Comparison of ENCODE assay signal across 8 cellular contexts in the genomic region with DNA sequence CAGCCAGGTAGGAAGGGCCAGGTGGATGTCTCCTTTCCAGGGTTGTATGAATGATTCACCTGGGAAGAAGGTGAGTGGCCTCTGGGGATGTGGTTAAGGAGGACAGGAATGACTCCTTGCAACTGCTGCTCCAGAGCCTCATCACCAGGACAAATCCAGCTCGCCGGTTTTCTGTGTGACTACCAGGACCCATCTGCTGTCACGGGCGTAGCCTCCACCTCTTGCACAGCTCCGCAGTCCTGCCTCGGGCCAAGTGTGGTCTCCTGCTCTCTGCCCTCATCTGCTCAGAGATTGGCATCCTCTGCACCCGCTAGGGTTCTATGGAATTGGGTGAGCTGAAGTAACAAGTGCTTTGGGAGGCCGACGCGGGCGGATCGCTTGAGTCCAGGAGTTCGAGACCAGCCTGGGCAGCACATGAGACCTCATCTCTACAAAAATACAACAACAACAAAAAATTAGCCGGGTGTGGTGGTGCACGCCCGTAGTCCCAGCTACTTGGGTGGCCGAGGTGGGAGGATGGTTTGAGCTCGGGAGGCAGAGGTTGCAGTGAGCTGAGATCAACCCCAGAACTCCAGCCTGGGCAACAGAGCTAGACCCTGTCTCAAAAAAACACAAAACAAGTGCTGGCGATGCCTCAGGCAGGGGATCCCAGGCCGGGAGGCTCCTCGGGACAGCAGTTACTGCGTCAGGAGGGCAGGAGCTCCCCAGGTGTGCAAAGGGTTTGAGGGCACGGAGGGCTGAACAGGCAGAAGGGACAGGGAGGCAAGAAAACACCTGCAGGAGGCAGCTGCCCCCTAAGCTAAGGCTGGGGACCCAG. TPM values are rescaled to one million over a fixed set of nuclear protein-coding genes. Genes with fewer than 3 reads are reported as not detected.
DNase-seq lines count a peak whose midpoint lies in the region; ATAC-seq, FAIRE-seq and TF ChIP-seq lines count a peak whose summit lies in the region.

No MANE protein-coding gene starts in this region.

- peak; percentile 70 for FAIRE-seq in GM12892 (lab: Jason Lieb, UNC)

- TF ChIP-seq EP300 in gastroesophageal sphincter (IDR thresholded peaks at IDR 0.05) (no peak), sigmoid colon (IDR thresholded peaks at IDR 0.05) (no peak)

- TF ChIP-seq CTCF in gastroesophageal sphincter (IDR thresholded peaks at IDR 0.05): no peak
- no peak for TF ChIP-seq CTCF in sigmoid colon (IDR thresholded peaks at IDR 0.05)

- H3K4me1 ChIP-seq in gastroesophageal sphincter (peaks cover 0 to 28% (median 3%) of the 10 kb centered on the region in 3 donors), sigmoid colon (peaks cover 0 to 22% (median 12%) of the 10 kb centered on the region in 4 donors)

- WGBS in gastroesophageal sphincter (ENCODE audit: low coverage in 1 of 2), 2 donors: 73 to 80% methylated on average over 3 to 8 of the region's 23 CpGs
- WGBS in sigmoid colon, 2 donors: 82 to 88% methylated on average over 23 of the region's 23 CpGs

- no peak for ATAC-seq in gastroesophageal sphincter
- ATAC-seq in HG03139 (IDR thresholded peaks at IDR 0.05; ENCODE audit: unreplicated experiment): no peak

- TF ChIP-seq POLR2A in GM12892 (IDR thresholded peaks at IDR 0.05; ENCODE audit: low read depth, low read length) (no peak), gastroesophageal sphincter (IDR thresholded peaks at IDR 0.05) (no peak), sigmoid colon (IDR thresholded peaks at IDR 0.05) (no peak)

- H3K27me3 ChIP-seq in gastroesophageal sphincter: no peaks in the 10 kb centered on the region
- H3K27me3 ChIP-seq in sigmoid colon: no peaks in the 10 kb centered on the region

- H3K4me3 ChIP-seq in gastroesophageal sphincter (peak overlapping the region; percentile 25 to 97), sigmoid colon (peak overlapping the region; percentile 34 to 93 (median 74))

- H3K36me3 ChIP-seq in gastroesophageal sphincter (peaks cover 0 to 6% of the 10 kb centered on the region in 2 donors), sigmoid colon (peaks cover 0 to 5% (median 0%) of the 10 kb centered on the region in 4 donors)

- peak overlapping the region in 3 of 4 donors; percentile 86 to 92 (median 91) for H3K27ac ChIP-seq in gastroesophageal sphincter
- peak overlapping the region; percentile 88 to 95 (median 93) for H3K27ac ChIP-seq in sigmoid colon

- H3K9me3 ChIP-seq in gastroesophageal sphincter: no peaks in the 10 kb centered on the region
- H3K9me3 ChIP-seq in sigmoid colon: no peaks in the 10 kb centered on the region

- no peak for DNase-seq in GM12892 (ENCODE audit: insufficient read length)
- DNase-seq in SW480 (ENCODE audit: low spot score): peak; percentile 4
- DNase-seq in sigmoid colon: no peak
- no peak for DNase-seq in NCI-H1694 treated with DMSO at 0.1 percent for 48 hours (lab: John Stamatoyannopoulos, UW)
- no peak for DNase-seq in SKM-1 (lab: John Stamatoyannopoulos, UW; ENCODE audit: unreplicated experiment)
- no peak for DNase-seq in hippocampal formation (lab: John Stamatoyannopoulos, UW)

- intact Hi-C loops in sigmoid colon (cut with DNase I): loop anchor here (2.0 to 5.0 kb wide), 3 partner anchors 31 to 881 kb away; a partner anchor contains a TSS

RNA-seq across cellular contexts. Expression of a gene that starts 0.8 kb away (rescaled TPM):
- polyA plus RNA-seq in GM12892 (2012; ENCODE audit: missing spikeins): 16.8 TPM
- total RNA-seq in gastroesophageal sphincter (10 to 100 TPM; 12.5 to 21.8 (median 13.3) TPM), sigmoid colon (10 to 100 TPM; 10.7 to 26.9 (median 13.3) TPM)
- 10 to 100 TPM in 1 of 3 donors, 1 to 10 TPM in 2; 6.0 to 36.9 (median 8.6) TPM for polyA plus RNA-seq in sigmoid colon

RNA-seq across cellular contexts. Expression of a gene that starts 31.8 kb away (rescaled TPM):
- 30.5 TPM for polyA plus RNA-seq in GM12892 (2012; ENCODE audit: missing spikeins)
- 10 to 100 TPM; 18.0 to 46.7 (median 35.5) TPM for total RNA-seq in gastroesophageal sphincter
- 10 to 100 TPM; 21.1 to 49.8 (median 29.9) TPM for total RNA-seq in sigmoid colon
- polyA plus RNA-seq in sigmoid colon: 10 to 100 TPM in 2 of 3 donors, 1 to 10 TPM in 1; 9.6 to 31.8 (median 20.1) TPM

RNA-seq across cellular contexts. Expression of a gene that starts 43.0 kb away (rescaled TPM):
- not detected for polyA plus RNA-seq in GM12892 (2012; ENCODE audit: missing spikeins)
- total RNA-seq in gastroesophageal sphincter: under 1 TPM in 1 of 4 donors, not detected in 3; 0.40 TPM
- total RNA-seq in sigmoid colon: under 1 TPM in 2 of 4 donors, not detected in 2; 0.33 to 0.68 TPM
- 10 to 100 TPM in 1 of 3 donors, 1 to 10 TPM in 2; 3.0 to 13.6 (median 4.2) TPM for polyA plus RNA-seq in sigmoid colon

RNA-seq across cellular contexts. Expression of a gene that starts 47.0 kb away (rescaled TPM):
- 40.0 TPM for polyA plus RNA-seq in GM12892 (2012; ENCODE audit: missing spikeins)
- total RNA-seq in gastroesophageal sphincter (10 to 100 TPM in 2 of 4 donors, 1 to 10 TPM in 2; 7.7 to 18.7 (median 11.0) TPM), sigmoid colon (10 to 100 TPM in 2 of 4 donors, 1 to 10 TPM in 2; 7.4 to 13.8 (median 10.8) TPM)
- 10 to 100 TPM; 18.6 to 53.0 (median 23.8) TPM for polyA plus RNA-seq in sigmoid colon
